9 cellular contexts compared by ENCODE assay signal in the genomic region with DNA sequence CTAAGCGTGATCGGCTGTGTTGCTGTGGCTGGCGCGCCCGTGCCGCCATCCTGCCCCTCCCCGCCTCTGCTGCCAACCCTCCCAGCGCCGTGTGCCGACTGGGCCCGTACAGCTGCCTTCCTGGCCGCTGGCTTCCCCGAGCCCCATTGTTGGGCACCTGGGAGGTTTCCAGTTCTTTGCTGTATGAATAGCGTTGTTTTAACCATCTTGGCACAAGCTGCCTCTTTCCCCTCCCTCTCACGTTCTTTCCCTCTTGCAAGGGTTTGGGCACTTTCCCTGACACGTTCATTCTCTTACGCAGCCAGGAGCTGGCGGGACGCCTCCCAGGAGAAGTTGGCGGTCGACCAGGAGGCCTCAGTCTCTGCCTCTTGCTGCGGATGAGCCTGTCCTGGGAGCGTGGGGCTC. TPM values are rescaled to one million over a fixed set of nuclear protein-coding genes. Genes with fewer than 3 reads are reported as not detected.
DNase-seq lines count a peak whose midpoint lies in the region; ATAC-seq and TF ChIP-seq lines count a peak whose summit lies in the region.
"Had no signal": no experiment of that assay in that cellular context is flagged by ENCODE, and none has a peak within 500 bp of the region (broad histone marks: within the 10 kb centered on the region; RNA-seq: fewer than 3 reads in every experiment).

No MANE protein-coding gene starts in this region.

- H3K27ac ChIP-seq in PC-3 (ENCODE audit: low read length) (no peak overlapping the region), psoas muscle (peak overlapping the region; percentile 36)

- CTCF ChIA-PET in PC-3 (lab: Charles Lee): no interaction called here
- CTCF ChIA-PET in activated naive CD4-positive, alpha-beta T cell treated with anti-CD3 and anti-CD28 coated beads, Interleukin-2, amount 10 ng/mL, durations not matched to agents 7 days and 5 days (lab: Charles Lee): no interaction called here

- no TSS peak for BruUV-seq in PC-3 (replicated peaks; lab: Mats Ljungman, UMichigan)

- no peaks in the 10 kb centered on the region for H3K36me3 Mint-ChIP-seq in activated naive CD4-positive, alpha-beta T cell treated with anti-CD3 and anti-CD28 coated beads, Interleukin-2, amount 10 ng/mL, durations not matched to agents 7 days and 5 days

- WGBS in psoas muscle, 3 donors: 15 to 19% (median 17%) methylated on average over 21 to 23 of the region's 23 CpGs

- H3K9ac ChIP-seq in PC-3 (ENCODE audit: low read length): no peak overlapping the region

- H3K4me2 ChIP-seq in PC-3 (ENCODE audit: low read length): peak overlapping the region; percentile 39; the same call in 1 of the 2 replicates

- H3K9me2 ChIP-seq in PC-3 (replicated peaks; ENCODE audit: low read length): no peaks in the 10 kb centered on the region

- intact Hi-C loops in PC-3 (cut with micrococcal nuclease) (no loop called here), psoas muscle (cut with DNase I) (loop anchor here in 1 of 2 donors (5.0 kb wide), 1 partner anchor 164 kb away; no protein-coding TSS in a partner anchor)

- H3K4me1 Mint-ChIP-seq in activated naive CD4-positive, alpha-beta T cell treated with anti-CD3 and anti-CD28 coated beads, Interleukin-2, amount 10 ng/mL, durations not matched to agents 7 days and 5 days: no peaks in the 10 kb centered on the region

- DNase-seq in COLO829 (ENCODE audit: low spot score) (peak; percentile 27), PC-3 (peak; percentile 16), foreskin fibroblast (peak; percentile 37 to 76), psoas muscle (peak; percentile 76 to 89), SW 1271 (lab: John Stamatoyannopoulos, UW) (no peak)
- DNase-seq in activated naive CD4-positive, alpha-beta T cell treated with anti-CD3 and anti-CD28 coated beads, Interleukin-2, amount 10 ng/mL, durations not matched to agents 7 days and 5 days: no peak
- DNase-seq: activated naive CD4-positive, alpha-beta T cell treated with anti-CD3 and anti-CD28 coated beads, Interleukin-2, amount 50 U/mL, for 16 hours had no signal

- no peaks in the 10 kb centered on the region for H3F3A ChIP-seq in PC-3 (ENCODE audit: low read length, unreplicated experiment)

- H3K9me3 Mint-ChIP-seq in activated naive CD4-positive, alpha-beta T cell treated with anti-CD3 and anti-CD28 coated beads, Interleukin-2, amount 10 ng/mL, durations not matched to agents 7 days and 5 days: no peaks in the 10 kb centered on the region

- H3K4me1 ChIP-seq in PC-3 (ENCODE audit: insufficient read depth, low read length) (no peaks in the 10 kb centered on the region), psoas muscle (peaks cover 22% of the 10 kb centered on the region)

- POLR2A ChIA-PET in PC-3 (lab: Charles Lee; ENCODE audit: unreplicated experiment): no interaction called here

- H3K36me3 ChIP-seq in PC-3 (ENCODE audit: low read depth, low read length) (no peaks in the 10 kb centered on the region), psoas muscle (ENCODE audit: insufficient read depth in 1 of 2, low read depth in 1 of 2) (no peaks in the 10 kb centered on the region)

- no peak overlapping the region for H2AFZ ChIP-seq in PC-3 (ENCODE audit: low read length)

- H3K4me3 Mint-ChIP-seq in activated naive CD4-positive, alpha-beta T cell treated with anti-CD3 and anti-CD28 coated beads, Interleukin-2, amount 10 ng/mL, durations not matched to agents 7 days and 5 days: no peak overlapping the region

- ATAC-seq in PC-3: peak; percentile 56
- ATAC-seq in psoas muscle: peak; percentile 53 to 81 (median 68)
- no peak for ATAC-seq in GM21423 (IDR thresholded peaks at IDR 0.05; ENCODE audit: unreplicated experiment)
- no peak for ATAC-seq in HG03439 (IDR thresholded peaks at IDR 0.05; ENCODE audit: unreplicated experiment)

- H3K27ac Mint-ChIP-seq in activated naive CD4-positive, alpha-beta T cell treated with anti-CD3 and anti-CD28 coated beads, Interleukin-2, amount 10 ng/mL, durations not matched to agents 7 days and 5 days: no peak overlapping the region

- no peaks in the 10 kb centered on the region for H3K9me3 ChIP-seq in PC-3 (ENCODE audit: low read length)
- H3K9me3 ChIP-seq in psoas muscle: no peaks in the 10 kb centered on the region

- no peak for TF ChIP-seq CTCF in PC-3 (conservative IDR thresholded peaks at IDR 0.05; ENCODE audit: low read depth, low read length)
- no peak for TF ChIP-seq CTCF in foreskin fibroblast (IDR thresholded peaks at IDR 0.05; ENCODE audit: low read depth, low read length)
- TF ChIP-seq CTCF in psoas muscle (IDR thresholded peaks at IDR 0.05): no peak

- no peak overlapping the region for H3K4me3 ChIP-seq in PC-3 (ENCODE audit: low read length)
- no peak overlapping the region for H3K4me3 ChIP-seq in foreskin fibroblast (ENCODE audit: low read depth in 1 of 2, low read length in 2 of 2)
- peak overlapping the region; percentile 28 for H3K4me3 ChIP-seq in psoas muscle

- H3K27me3 Mint-ChIP-seq in activated naive CD4-positive, alpha-beta T cell treated with anti-CD3 and anti-CD28 coated beads, Interleukin-2, amount 10 ng/mL, durations not matched to agents 7 days and 5 days: peaks cover 18% of the 10 kb centered on the region

- H3K27me3 ChIP-seq in PC-3 (ENCODE audit: low read length): no peaks in the 10 kb centered on the region
- H3K27me3 ChIP-seq in psoas muscle (ENCODE audit: insufficient read depth in 3 of 3, low read length in 2 of 3): no peaks in the 10 kb centered on the region

- no peaks in the 10 kb centered on the region for H4K20me1 ChIP-seq in PC-3 (ENCODE audit: low read length)

- H3K79me2 ChIP-seq in PC-3 (ENCODE audit: low read length): no peaks in the 10 kb centered on the region

RNA-seq across cellular contexts. Expression of a gene that starts 43.1 kb away (rescaled TPM):
- 17.5 and 23.3 TPM in 2 replicates for total RNA-seq in PC-3 (2014; rRNA removed)
- total RNA-seq in psoas muscle: 100 to 1,000 TPM in 3 of 4 donors, 10 to 100 TPM in 1; 84.3 to 192 (median 147) TPM
- polyA plus RNA-seq in psoas muscle: 100 to 1,000 TPM in 1 of 3 donors, 10 to 100 TPM in 2; 37.7 to 156 (median 76.4) TPM

Comparison
In these comparisons a context has a peak if more than half of its experiments do, and no peak if none do; other contexts are left out.
1. DNase-seq: peak in COLO829 (single experiment), PC-3 (single experiment), foreskin fibroblast (2 of 2) and psoas muscle (2 of 2); none in activated naive CD4-positive, alpha-beta T cell treated with anti-CD3 and anti-CD28 coated beads, Interleukin-2, amount 10 ng/mL, durations not matched to agents 7 days and 5 days (single experiment) and SW 1271 (0 of 2).
2. ATAC-seq: peak in PC-3 (single experiment) and psoas muscle (4 of 4); none in GM21423 (single experiment) and HG03439 (single experiment).